15 cellular contexts compared by ENCODE assay signal in the genomic region with DNA sequence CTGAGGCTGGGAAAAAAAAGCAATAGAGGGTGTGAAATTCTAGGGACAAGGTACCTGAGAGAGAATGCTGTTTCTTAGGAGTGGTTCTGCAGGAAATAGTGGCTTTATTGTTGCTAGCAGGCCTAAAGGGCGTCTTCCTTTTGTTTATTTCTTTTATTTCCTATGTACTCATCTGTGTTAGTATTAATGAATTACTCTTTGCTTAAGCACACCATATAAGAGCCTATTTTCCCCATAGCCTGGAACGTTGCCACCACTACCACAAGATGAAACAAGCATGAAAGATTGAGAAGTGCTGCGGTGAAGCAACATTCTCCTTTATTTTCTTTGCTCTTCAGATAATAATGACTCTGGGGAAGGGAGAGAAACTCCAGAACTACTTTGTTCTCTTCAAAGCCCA. TPM values are rescaled to one million over a fixed set of nuclear protein-coding genes. Genes with fewer than 3 reads are reported as not detected.
A peak's percentile ranks its signal among the peaks of the same experiment; 100 is the strongest.
DNase-seq lines count a peak whose midpoint lies in the region; ATAC-seq, FAIRE-seq and TF ChIP-seq lines count a peak whose summit lies in the region.
"Had no signal": no experiment of that assay in that cellular context is flagged by ENCODE, and none has a peak within 500 bp of the region (broad histone marks: within the 10 kb centered on the region; RNA-seq: fewer than 3 reads in every experiment).

No MANE protein-coding gene starts in this region.

- H3K9me3 Mint-ChIP-seq in astrocyte (ENCODE audit: unreplicated experiment), result no peaks in the 10 kb centered on the region
- H3K9me3 Mint-ChIP-seq: activated naive CD4-positive, alpha-beta T cell treated with anti-CD3 and anti-CD28 coated beads, Interleukin-2, amount 50 U/mL, for 24 hours had no signal

- H3K4me1 ChIP-seq in left ventricle myocardium inferior (peaks cover 28% of the 10 kb centered on the region), heart right ventricle (peaks cover 0 to 47% (median 22%) of the 10 kb centered on the region in 9 donors), astrocyte (ENCODE audit: insufficient read depth, low read length) (peaks cover 4% of the 10 kb centered on the region), upper lobe of right lung (peaks cover 30% of the 10 kb centered on the region)
- H3K4me1 ChIP-seq: pancreas had no signal

- no peaks in the 10 kb centered on the region for H3K27me3 Mint-ChIP-seq in astrocyte (ENCODE audit: low read depth, unreplicated experiment)

- no peaks in the 10 kb centered on the region for H4K20me1 ChIP-seq in astrocyte (ENCODE audit: insufficient read depth, low read length)

- H3K4me3 Mint-ChIP-seq in astrocyte (ENCODE audit: unreplicated experiment), result no peak overlapping the region
- H3K4me3 Mint-ChIP-seq: activated naive CD4-positive, alpha-beta T cell treated with anti-CD3 and anti-CD28 coated beads, Interleukin-2, amount 50 U/mL, for 24 hours had no signal

- H3K27ac ChIP-seq in left ventricle myocardium inferior (replicated peaks) (peak overlapping the region; percentile 15), heart right ventricle (peak overlapping the region in 3 of 10 donors; percentile 3 to 29 (median 19)), astrocyte (ENCODE audit: low read depth, low read length) (no peak overlapping the region), upper lobe of right lung (peak overlapping the region; percentile 53)
- H3K27ac ChIP-seq: pancreas, vagina had no signal

- no peaks in the 10 kb centered on the region for H3K36me3 ChIP-seq in left ventricle myocardium inferior
- no peaks in the 10 kb centered on the region for H3K36me3 ChIP-seq in heart right ventricle
- H3K36me3 ChIP-seq in astrocyte (ENCODE audit: insufficient read depth, low read length), result no peaks in the 10 kb centered on the region
- no peaks in the 10 kb centered on the region for H3K36me3 ChIP-seq in upper lobe of right lung
- H3K36me3 ChIP-seq: pancreas, vagina had no signal

- WGBS in heart right ventricle, 2 donors, result 65 to 73% methylated on average over 3 of the region's 3 CpGs

- intact Hi-C loops in left ventricle myocardium inferior (cut with micrococcal nuclease), result no loop called here
- intact Hi-C loops in heart right ventricle (cut with DNase I), result loop anchor here in 2 of 10 donors (5.0 kb wide), 1 partner anchor 45 kb away; no protein-coding TSS in a partner anchor
- intact Hi-C loops in upper lobe of right lung (cut with DNase I), result no loop called here

- H2AFZ ChIP-seq in astrocyte (ENCODE audit: low read depth, low read length), result no peak overlapping the region

- FAIRE-seq in astrocyte (lab: Jason Lieb, UNC), result no peak
- FAIRE-seq: pancreas had no signal

- TF ChIP-seq CTCF in left ventricle myocardium inferior (IDR thresholded peaks at IDR 0.05; ENCODE audit: borderline replicate concordance) (no peak), heart right ventricle (IDR thresholded peaks at IDR 0.05) (no peak), astrocyte (IDR thresholded peaks at IDR 0.05; ENCODE audit: insufficient read depth, low read depth, low read length) (no peak), upper lobe of right lung (IDR thresholded peaks at IDR 0.05) (no peak)

- ATAC-seq in heart right ventricle, result no peak
- ATAC-seq in upper lobe of right lung, result peak; percentile 69
- ATAC-seq in HG02571 (IDR thresholded peaks at IDR 0.05; ENCODE audit: unreplicated experiment), result no peak

- H3K4me3 ChIP-seq in left ventricle myocardium inferior (no peak overlapping the region), heart right ventricle (no peak overlapping the region), astrocyte (ENCODE audit: insufficient read depth, low read depth, low read length) (no peak overlapping the region), upper lobe of right lung (no peak overlapping the region)
- H3K4me3 ChIP-seq: pancreas, vagina had no signal

- no peak overlapping the region for H3K4me2 ChIP-seq in astrocyte (ENCODE audit: low read length)

- H3K27me3 ChIP-seq in left ventricle myocardium inferior (ENCODE audit: low read depth), result no peaks in the 10 kb centered on the region
- no peaks in the 10 kb centered on the region for H3K27me3 ChIP-seq in heart right ventricle
- no peaks in the 10 kb centered on the region for H3K27me3 ChIP-seq in astrocyte (ENCODE audit: insufficient read depth, low read length)
- no peaks in the 10 kb centered on the region for H3K27me3 ChIP-seq in upper lobe of right lung
- H3K27me3 ChIP-seq: pancreas, vagina had no signal

- H3K9me3 ChIP-seq in left ventricle myocardium inferior (replicated peaks) (no peaks in the 10 kb centered on the region), heart right ventricle (no peaks in the 10 kb centered on the region), astrocyte (ENCODE audit: insufficient read depth, low read depth, low read length) (no peaks in the 10 kb centered on the region), upper lobe of right lung (no peaks in the 10 kb centered on the region)
- H3K9me3 ChIP-seq: pancreas, vagina had no signal

- H3K27ac Mint-ChIP-seq in astrocyte (ENCODE audit: unreplicated experiment), result no peak overlapping the region
- H3K27ac Mint-ChIP-seq: activated naive CD4-positive, alpha-beta T cell treated with anti-CD3 and anti-CD28 coated beads, Interleukin-2, amount 50 U/mL, for 24 hours had no signal

- no peaks in the 10 kb centered on the region for H3K79me2 ChIP-seq in astrocyte (ENCODE audit: insufficient read depth, low read length)

- DNase-seq in left ventricle myocardium inferior (no peak), heart right ventricle (no peak), astrocyte (ENCODE audit: low read depth) (peak; percentile 75), foreskin melanocyte (peak; percentile 77), upper lobe of right lung (no peak), SK-N-DZ (ENCODE audit: low spot score) (no peak), GM03348 (ENCODE audit: low spot score) (no peak)
- DNase-seq: ACHN, dermis blood vessel endothelial cell, H7, NCI-H524 had no signal

- no peak overlapping the region for H3K9ac ChIP-seq in astrocyte (ENCODE audit: low read length)

- H3K36me3 Mint-ChIP-seq in astrocyte (ENCODE audit: low read depth, unreplicated experiment), result no peaks in the 10 kb centered on the region
- H3K36me3 Mint-ChIP-seq: activated naive CD4-positive, alpha-beta T cell treated with anti-CD3 and anti-CD28 coated beads, Interleukin-2, amount 50 U/mL, for 24 hours had no signal

- H3K4me1 Mint-ChIP-seq in astrocyte (ENCODE audit: low read depth, unreplicated experiment), result no peaks in the 10 kb centered on the region
- H3K4me1 Mint-ChIP-seq: activated naive CD4-positive, alpha-beta T cell treated with anti-CD3 and anti-CD28 coated beads, Interleukin-2, amount 50 U/mL, for 24 hours had no signal

RNA-seq across cellular contexts. Expression of a gene that starts 21.3 kb away (rescaled TPM):
- 74.8 TPM for total RNA-seq in left ventricle myocardium inferior
- 100 to 1,000 TPM in 1 of 10 donors, 10 to 100 TPM in 9; 56.6 to 103 (median 77.3) TPM for total RNA-seq in heart right ventricle
- 10 to 100 TPM; 18.8 to 38.0 TPM for polyA plus RNA-seq in heart right ventricle
- total RNA-seq in astrocyte, result 51.5 and 53.7 TPM in 2 replicates
- total RNA-seq in upper lobe of right lung, result 50.9 TPM
- 23.5 and 25.0 TPM in 2 replicates for polyA plus RNA-seq in SK-N-DZ (2014; cell fraction: cytosol; rRNA removed)
- polyA plus RNA-seq in SK-N-DZ (2014; cell fraction: nucleus; rRNA removed), result 21.9 and 22.7 TPM in 2 replicates

Comparison
In these comparisons a context has a peak if more than half of its experiments do, and no peak if none do; other contexts are left out.
1. DNase-seq: peak in astrocyte (single experiment) and foreskin melanocyte (single experiment); none in left ventricle myocardium inferior (single experiment), heart right ventricle (0 of 2), upper lobe of right lung (single experiment), SK-N-DZ (single experiment) and GM03348 (single experiment).